ENCODE assay signal across 13 cellular contexts in genomic region chr7:39811161-39811614, GRCh38.
DNase-seq lines count a peak whose midpoint lies in the region; ATAC-seq and TF ChIP-seq lines count a peak whose summit lies in the region.
"Had no signal": no experiment of that assay in that cellular context is flagged by ENCODE, and none has a peak within 500 bp of the region (broad histone marks: within the 10 kb centered on the region; RNA-seq: fewer than 3 reads in every experiment).

No MANE protein-coding gene starts in this region.

- H3K4me1 Mint-ChIP-seq in effector memory CD8-positive, alpha-beta T cell (ENCODE audit: low read depth in 2 of 2): no peaks in the 10 kb centered on the region

- H3K4me1 ChIP-seq in SJCRH30: peaks cover 9% of the 10 kb centered on the region
- no peaks in the 10 kb centered on the region for H3K4me1 ChIP-seq in upper lobe of left lung
- H3K4me1 ChIP-seq: transverse colon had no signal

- no peak overlapping the region for H3K27ac Mint-ChIP-seq in effector memory CD8-positive, alpha-beta T cell

- H3K9me3 ChIP-seq in SJCRH30 (replicated peaks) (no peaks in the 10 kb centered on the region), upper lobe of left lung (no peaks in the 10 kb centered on the region)
- H3K9me3 ChIP-seq: transverse colon had no signal

- H3K4me3 ChIP-seq in SJCRH30 (no peak overlapping the region), fibroblast of the aortic adventitia (ENCODE audit: low read depth, low read length) (no peak overlapping the region), upper lobe of left lung (no peak overlapping the region)
- H3K4me3 ChIP-seq: transverse colon had no signal

- TF ChIP-seq POLR2A in upper lobe of left lung (IDR thresholded peaks at IDR 0.05): no peak

- ATAC-seq in GM19395 (IDR thresholded peaks at IDR 0.05; ENCODE audit: unreplicated experiment): no peak
- ATAC-seq in upper lobe of left lung (ENCODE audit: low FRiP score in 2 of 2): no peak
- no peak for ATAC-seq in effector memory CD8-positive, alpha-beta T cell (replicated peaks)

- no peak for TF ChIP-seq CTCF in fibroblast of the aortic adventitia (IDR thresholded peaks at IDR 0.05; ENCODE audit: insufficient read depth, low read length)
- no peak for TF ChIP-seq CTCF in upper lobe of left lung (IDR thresholded peaks at IDR 0.05)

- H3K36me3 ChIP-seq in SJCRH30 (no peaks in the 10 kb centered on the region), upper lobe of left lung (no peaks in the 10 kb centered on the region)
- H3K36me3 ChIP-seq: transverse colon had no signal

- no peaks in the 10 kb centered on the region for H3K36me3 Mint-ChIP-seq in effector memory CD8-positive, alpha-beta T cell (ENCODE audit: insufficient read depth)

- no peaks in the 10 kb centered on the region for H3K9me3 Mint-ChIP-seq in effector memory CD8-positive, alpha-beta T cell

- no peak overlapping the region for H3K4me3 Mint-ChIP-seq in effector memory CD8-positive, alpha-beta T cell

- 46 to 60% methylated on average over 1 of the region's 1 CpG for WGBS in upper lobe of left lung, 2 donors

- H3K27me3 Mint-ChIP-seq in effector memory CD8-positive, alpha-beta T cell: peaks cover 35 to 52% of the 10 kb centered on the region in 2 donors

- DNase-seq in COLO668 (lab: John Stamatoyannopoulos, UW; ENCODE audit: unreplicated experiment) (peak; percentile 76), LHCN-M2 (ENCODE audit: low read depth) (peak; percentile 29), SJCRH30 (peak; percentile 49 to 68), fibroblast of the aortic adventitia (ENCODE audit: low read depth) (peak; percentile 60), upper lobe of left lung (no peak)
- DNase-seq in activated CD4-positive, alpha-beta T cell treated with anti-CD3 and anti-CD28 coated beads for 1 hour: no peak
- DNase-seq in effector memory CD8-positive, alpha-beta T cell: no peak
- DNase-seq: activated naive CD4-positive, alpha-beta T cell; DND-41; NCI-H1092; transverse colon had no signal

- H3K27me3 ChIP-seq in SJCRH30 (no peaks in the 10 kb centered on the region; the same call in 1 of the 2 replicates), upper lobe of left lung (no peaks in the 10 kb centered on the region)

- TF ChIP-seq EP300 in upper lobe of left lung (IDR thresholded peaks at IDR 0.05): no peak

- H3K27ac ChIP-seq in SJCRH30 (no peak overlapping the region), upper lobe of left lung (no peak overlapping the region)
- H3K27ac ChIP-seq: transverse colon, VCaP had no signal

Comparison
In these comparisons a context has a peak if more than half of its experiments do, and no peak if none do; other contexts are left out.
1. DNase-seq: peak in COLO668 (single experiment), LHCN-M2 (single experiment), SJCRH30 (2 of 2) and fibroblast of the aortic adventitia (single experiment); none in upper lobe of left lung (0 of 2), activated CD4-positive, alpha-beta T cell treated with anti-CD3 and anti-CD28 coated beads for 1 hour (single experiment) and effector memory CD8-positive, alpha-beta T cell (0 of 3).